In genomic region chr12:109597795-109598427, GRCh38 we compare ENCODE assay signal across 7 cellular contexts. TPM values are rescaled to one million over a fixed set of nuclear protein-coding genes. Genes with fewer than 3 reads are reported as not detected.
DNase-seq lines count a peak whose midpoint lies in the region; TF ChIP-seq lines count a peak whose summit lies in the region.

No MANE protein-coding gene starts in this region.

- TF ChIP-seq CTCF in GM13976 (IDR thresholded peaks at IDR 0.05; ENCODE audit: borderline replicate concordance, control extremely low read depth, extremely low read depth, insufficient read depth, missing control alignments) (peak; percentile 91), prostate gland (IDR thresholded peaks at IDR 0.05) (peak; percentile 95 to 97 (median 96)), uterus (IDR thresholded peaks at IDR 0.05) (peak; percentile 93 to 95 (median 94))

- no peaks in the 10 kb centered on the region for H3K27me3 ChIP-seq in adipocyte (replicated peaks; ENCODE audit: control insufficient read depth, insufficient read depth, low read length)
- no peaks in the 10 kb centered on the region for H3K27me3 ChIP-seq in prostate gland (replicated peaks; ENCODE audit: insufficient read depth)
- no peaks in the 10 kb centered on the region for H3K27me3 ChIP-seq in uterus

- peaks cover 5% of the 10 kb centered on the region for H3K4me1 ChIP-seq in adipocyte (ENCODE audit: control insufficient read depth, insufficient read depth, low read length)
- H3K4me1 ChIP-seq in prostate gland (replicated peaks): no peaks in the 10 kb centered on the region
- no peaks in the 10 kb centered on the region for H3K4me1 ChIP-seq in uterus

- H3K36me3 ChIP-seq in adipocyte (ENCODE audit: control insufficient read depth, insufficient read depth, low read length, severe bottlenecking): peaks cover 25% of the 10 kb centered on the region
- H3K36me3 ChIP-seq in prostate gland: no peaks in the 10 kb centered on the region
- H3K36me3 ChIP-seq in uterus: no peaks in the 10 kb centered on the region

- DNase-seq in GM13976 (ENCODE audit: low spot score) (peak; percentile 90), NCI-H1436 (lab: John Stamatoyannopoulos, UW) (peak; percentile 79), T-helper 1 cell (peak; percentile 26 to 54 (median 42)), adipocyte (ENCODE audit: low read depth) (peak; percentile 93), cardiac septum (ENCODE audit: low spot score) (peak; percentile 94), prostate gland (ENCODE audit: low spot score) (peak; percentile 80), uterus (peak; percentile 84 to 86)

- in situ Hi-C loops in GM13976 (cut with MboI; ENCODE audit: low sequenced_read_pairs, unreplicated experiment): no loop called here

- H3K4me3 ChIP-seq in adipocyte (ENCODE audit: low read length) (no peak overlapping the region), prostate gland (no peak overlapping the region), uterus (no peak overlapping the region)

- no peaks in the 10 kb centered on the region for H3K9me3 ChIP-seq in adipocyte (ENCODE audit: control insufficient read depth, low read length)
- H3K9me3 ChIP-seq in prostate gland: no peaks in the 10 kb centered on the region
- no peaks in the 10 kb centered on the region for H3K9me3 ChIP-seq in uterus

- peak overlapping the region; percentile 67 for H3K9ac ChIP-seq in adipocyte (ENCODE audit: low read length)

- intact Hi-C loops in cardiac septum (cut with DNase I) (loop anchor here (1.0 to 10.0 kb wide), 4 partner anchors 81 to 177 kb away; partner anchors contain the start of gene FAM222A), prostate gland (cut with DNase I) (loop anchor here (2.0 to 10.0 kb wide), 2 partner anchors 117 to 177 kb away; partner anchors contain the start of gene FAM222A), uterus (cut with DNase I; ENCODE audit: low total_unique reads) (no loop called here)

- 40% methylated on average over 27 of the region's 27 CpGs for WGBS in prostate gland

- TF ChIP-seq POLR2A in prostate gland (IDR thresholded peaks at IDR 0.05) (no peak), uterus (IDR thresholded peaks at IDR 0.05) (no peak)

- H3K27ac ChIP-seq in prostate gland: no peak overlapping the region
- H3K27ac ChIP-seq in uterus: no peak overlapping the region

RNA-seq across cellular contexts. Expression of gene MVK, which starts 24.3 kb away (rescaled TPM):
- total RNA-seq in cardiac septum (12.4 TPM), prostate gland (10 to 100 TPM; 13.4 to 54.1 TPM), uterus (10 to 100 TPM in 2 of 4 donors, 1 to 10 TPM in 1, under 1 TPM in 1; 0.26 to 17.1 (median 11.4) TPM)

RNA-seq across cellular contexts. Expression of gene MMAB, which starts 24.6 kb away (rescaled TPM):
- 41.3 TPM for total RNA-seq in cardiac septum
- 10 to 100 TPM; 23.1 to 79.2 TPM for total RNA-seq in prostate gland
- total RNA-seq in uterus: 100 to 1,000 TPM in 1 of 4 donors, 10 to 100 TPM in 3; 15.0 to 234 (median 21.5) TPM

Comparison
In these comparisons a context has a peak if more than half of its experiments do, and no peak if none do; other contexts are left out.
1. DNase-seq: peak in every context shown above with its lines; median percentile 94 in cardiac septum; 93 in adipocyte; 90 in GM13976; 85 in uterus; 80 in prostate gland; 79 in NCI-H1436; 42 in T-helper 1 cell.